ENCODE assay signal across 19 cellular contexts in genomic region chr12:124232654-124232987, GRCh38.
DNase-seq lines count a peak whose midpoint lies in the region; ATAC-seq and TF ChIP-seq lines count a peak whose summit lies in the region.
"Had no signal": no experiment of that assay in that cellular context is flagged by ENCODE, and none has a peak within 500 bp of the region (broad histone marks: within the 10 kb centered on the region; RNA-seq: fewer than 3 reads in every experiment).

No MANE protein-coding gene starts in this region.

- H3K36me3 ChIP-seq in kidney epithelial cell (ENCODE audit: control insufficient read depth, insufficient read depth, low read length) (no peaks in the 10 kb centered on the region), skeletal muscle satellite cell (ENCODE audit: insufficient read depth, low read length) (no peaks in the 10 kb centered on the region)
- H3K36me3 ChIP-seq: spleen had no signal

- DNase-seq in kidney epithelial cell (ENCODE audit: low read depth) = no peak
- no peak for DNase-seq in activated T-cell treated with anti-CD3 and anti-CD28 coated beads, Interleukin-2, amount 50 U/mL, for 4 hours
- DNase-seq in SIG-M5 (lab: John Stamatoyannopoulos, UW) = no peak
- DNase-seq in NCI-H146 treated with DMSO at 0.1 percent for 48 hours (lab: John Stamatoyannopoulos, UW; ENCODE audit: unreplicated experiment) = no peak
- DNase-seq: activated B cell treated with CpG ODN at 0.5 μM for 24 hours; activated CD4-positive, alpha-beta T cell treated with anti-CD3 and anti-CD28 coated beads, Interleukin-2, amount 50 U/mL, for 4 hours; activated CD8-positive, alpha-beta memory T cell treated with anti-CD3 and anti-CD28 coated beads, Interleukin-2, amount 50 U/mL, for 48 hours; activated naive CD8-positive, alpha-beta T cell treated with anti-CD3 and anti-CD28 coated beads for 36 hours; DMS 273 treated with DMSO at 0.1 percent for 48 hours; left cardiac atrium; NCI-H1105 treated with DMSO at 0.1 percent for 48 hours; NCI-H446; spleen; stimulated activated naive CD8-positive, alpha-beta T cell treated with anti-CD3 and anti-CD28 coated beads, Interleukin-15, amount 100 ng/mL, for 72 hours had no signal

- H3K4me1 Mint-ChIP-seq in activated T-cell treated with anti-CD3 and anti-CD28 coated beads, Interleukin-2, amount 50 U/mL, for 4 hours (ENCODE audit: low read depth) = no peaks in the 10 kb centered on the region
- H3K4me1 Mint-ChIP-seq: activated B cell treated with CpG ODN at 0.5 μM for 24 hours had no signal

- no peak overlapping the region for H3K4me3 Mint-ChIP-seq in activated T-cell treated with anti-CD3 and anti-CD28 coated beads, Interleukin-2, amount 50 U/mL, for 4 hours
- H3K4me3 Mint-ChIP-seq: activated B cell treated with CpG ODN at 0.5 μM for 24 hours; activated naive CD8-positive, alpha-beta T cell treated with anti-CD3 and anti-CD28 coated beads for 36 hours; CD14-positive monocyte; stimulated activated naive CD8-positive, alpha-beta T cell treated with anti-CD3 and anti-CD28 coated beads, Interleukin-15, amount 100 ng/mL, for 72 hours had no signal

- no peak overlapping the region for H3K4me2 ChIP-seq in skeletal muscle satellite cell (ENCODE audit: low read length)

- peak overlapping the region; percentile 59 for H3K9ac ChIP-seq in skeletal muscle satellite cell (ENCODE audit: low read depth, low read length)

- H3K27ac ChIP-seq in C4-2B (peak overlapping the region; percentile 8; the same call in 1 of the 2 replicates), VCaP (peak overlapping the region; percentile 86)
- H3K27ac ChIP-seq: spleen had no signal

- peaks cover 6% of the 10 kb centered on the region for H3K27me3 Mint-ChIP-seq in activated T-cell treated with anti-CD3 and anti-CD28 coated beads, Interleukin-2, amount 50 U/mL, for 4 hours (ENCODE audit: low read depth)
- H3K27me3 Mint-ChIP-seq: activated B cell treated with CpG ODN at 0.5 μM for 24 hours had no signal

- TF ChIP-seq CTCF in C4-2B (conservative IDR thresholded peaks at IDR 0.05) = no peak
- TF ChIP-seq CTCF in VCaP (conservative IDR thresholded peaks at IDR 0.05) = no peak
- peak; percentile 10 for TF ChIP-seq CTCF in kidney epithelial cell (IDR thresholded peaks at IDR 0.05; ENCODE audit: insufficient read depth, low read length, poor library complexity, severe bottlenecking)

- no peak for ATAC-seq in activated T-cell treated with anti-CD3 and anti-CD28 coated beads, Interleukin-2, amount 50 U/mL, for 4 hours
- no peak for ATAC-seq in HG03469 (IDR thresholded peaks at IDR 0.05; ENCODE audit: unreplicated experiment)
- ATAC-seq: stimulated activated naive CD8-positive, alpha-beta T cell treated with anti-CD3 and anti-CD28 coated beads, Interleukin-15, amount 100 ng/mL, for 72 hours had no signal

- no peaks in the 10 kb centered on the region for H3K27me3 ChIP-seq in kidney epithelial cell (ENCODE audit: control insufficient read depth, insufficient read depth, low read length)
- H3K27me3 ChIP-seq in skeletal muscle satellite cell (ENCODE audit: control insufficient read depth, insufficient read depth, low read length) = no peaks in the 10 kb centered on the region

- H3K9me3 ChIP-seq in skeletal muscle satellite cell (replicated peaks; ENCODE audit: low read length) = no peaks in the 10 kb centered on the region

- H3K4me3 ChIP-seq in kidney epithelial cell (ENCODE audit: low read depth, low read length) (no peak overlapping the region), skeletal muscle satellite cell (ENCODE audit: low read length) (no peak overlapping the region)
- H3K4me3 ChIP-seq: spleen had no signal

- H3K9me3 Mint-ChIP-seq in activated T-cell treated with anti-CD3 and anti-CD28 coated beads, Interleukin-2, amount 50 U/mL, for 4 hours = peaks cover 8% of the 10 kb centered on the region

- peaks cover 55% of the 10 kb centered on the region for H3K4me1 ChIP-seq in skeletal muscle satellite cell (ENCODE audit: control insufficient read depth, insufficient read depth, low read length)
- H3K4me1 ChIP-seq: spleen had no signal

- H3K36me3 Mint-ChIP-seq in activated T-cell treated with anti-CD3 and anti-CD28 coated beads, Interleukin-2, amount 50 U/mL, for 4 hours (ENCODE audit: insufficient read depth) = no peaks in the 10 kb centered on the region
- H3K36me3 Mint-ChIP-seq: activated naive CD8-positive, alpha-beta T cell treated with anti-CD3 and anti-CD28 coated beads for 36 hours; CD14-positive monocyte had no signal
